Comparison of ENCODE assay signal across 32 cellular contexts in genomic region chr1:115907092-115907491, GRCh38.
"Had no signal": no experiment of that assay in that cellular context is flagged by ENCODE, and none has a peak within 500 bp of the region (broad histone marks: within the 10 kb centered on the region; RNA-seq: fewer than 3 reads in every experiment).

No MANE protein-coding gene starts in this region.

- H3K9ac ChIP-seq: KMS-11 had no signal

- DNase-seq: Karpas-422, Kasumi-1, MG63, MM.1S, MV-4-11, NCI-H1048, NCI-H1092, NCI-H1092 treated with DMSO at 0.1 percent for 48 hours, NCI-H1105, NCI-H1105 treated with DMSO at 0.1 percent for 48 hours, NCI-H1417 treated with DMSO at 0.1 percent for 48 hours, NCI-H1436, NCI-H1436 treated with DMSO at 0.1 percent for 48 hours, NCI-H146, NCI-H1694, NCI-H1694 treated with DMSO at 0.1 percent for 48 hours, NCI-H187, NCI-H187 treated with DMSO at 0.1 percent for 48 hours, NCI-H1930, NCI-H2029, NCI-H2029 treated with DMSO at 0.1 percent for 48 hours, NCI-H2081, NCI-H2081 treated with DMSO at 0.1 percent for 48 hours, NCI-H2107, NCI-H2171, NCI-H2171 treated with DMSO at 0.1 percent for 48 hours, NCI-H2227 treated with DMSO at 0.1 percent for 48 hours, NCI-H226, NCI-H345, NCI-H446, NCI-H446 treated with DMSO at 0.1 percent for 48 hours had no signal

- H3K9me3 ChIP-seq: MG63 had no signal

- H3K36me3 ChIP-seq: MG63 had no signal

- H3K27ac ChIP-seq: KMS-11 had no signal

- H3K4me2 ChIP-seq: KMS-11 had no signal

- H3K4me3 ChIP-seq: MG63 had no signal

- H3K27me3 ChIP-seq: MG63 had no signal
